Comparison of ENCODE assay signal across 1 cellular context in genomic region chr13:98896868-98897144, GRCh38.
TF ChIP-seq lines count a peak whose summit lies in the region.

No MANE protein-coding gene starts in this region.

TF ChIP-seq in endothelial cell of umbilical vein, 7 proteins besides CTCF, POLR2A, EP300 and RAD21 (continued from another document):
- TF ChIP-seq MAX (IDR thresholded peaks at IDR 0.05; ENCODE audit: insufficient read depth, insufficient read length) = no peak
